Comparison of ENCODE assay signal across 24 cellular contexts in the genomic region with DNA sequence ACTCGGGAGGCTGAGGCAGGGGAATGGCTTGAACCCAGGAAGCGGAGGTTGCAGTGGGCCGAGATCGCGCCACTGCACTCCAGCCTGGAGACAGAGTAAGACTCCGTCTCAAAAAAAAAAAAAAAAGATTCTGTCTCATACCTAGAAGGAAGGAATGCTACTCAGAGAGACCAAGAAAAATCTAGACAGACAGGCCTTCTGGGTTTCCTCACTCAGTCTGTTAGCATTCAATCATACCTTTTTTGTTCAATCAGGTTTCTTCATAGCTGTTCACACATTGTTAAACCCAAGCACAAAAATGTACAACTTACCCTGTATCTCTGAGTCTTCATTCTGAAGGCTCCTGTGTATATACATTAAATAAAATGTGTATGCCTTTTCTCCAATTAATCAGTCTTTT.
"Had no signal": no experiment of that assay in that cellular context is flagged by ENCODE, and none has a peak within 500 bp of the region (broad histone marks: within the 10 kb centered on the region; RNA-seq: fewer than 3 reads in every experiment).

No MANE protein-coding gene starts in this region.

- H3K4me1 ChIP-seq: colonic mucosa, foreskin keratinocyte had no signal

- H3K27ac ChIP-seq: colonic mucosa, coronary artery, dorsolateral prefrontal cortex, epithelial cell of prostate, esophagus muscularis mucosa, esophagus squamous epithelium, foreskin keratinocyte, gastrocnemius medialis, gastroesophageal sphincter, heart left ventricle, heart right ventricle had no signal

- H3K4me3 Mint-ChIP-seq: dendritic cell treated with granulocyte-macrophage colony-stimulating factor and Interleukin-4, amounts not matched to agents 40 ng/mL and 50 ng/mL, for 4 days; effector memory CD8-positive, alpha-beta T cell; endodermal cell had no signal

- H3K4me3 ChIP-seq: colonic mucosa, coronary artery, dorsolateral prefrontal cortex, esophagus muscularis mucosa, esophagus squamous epithelium, gastrocnemius medialis, gastroesophageal sphincter, heart left ventricle, heart right ventricle had no signal

- H3K9me3 Mint-ChIP-seq: dendritic cell treated with granulocyte-macrophage colony-stimulating factor and Interleukin-4, amounts not matched to agents 40 ng/mL and 50 ng/mL, for 4 days; effector memory CD8-positive, alpha-beta T cell had no signal

- H3K27me3 ChIP-seq: colonic mucosa, dorsolateral prefrontal cortex, esophagus muscularis mucosa, esophagus squamous epithelium, foreskin keratinocyte, gastroesophageal sphincter, heart left ventricle, heart right ventricle had no signal

- H3K9me3 ChIP-seq: colonic mucosa, esophagus muscularis mucosa, esophagus squamous epithelium, gastrocnemius medialis, gastroesophageal sphincter, heart left ventricle, heart right ventricle had no signal

- DNase-seq: colonic mucosa; cortex of kidney; dermis blood vessel endothelial cell; dorsolateral prefrontal cortex; effector CD4-positive, alpha-beta T cell; effector CD8-positive, alpha-beta T cell; effector memory CD4-positive, alpha-beta T cell; effector memory CD8-positive, alpha-beta T cell; endodermal cell; erythroblast; esophagus squamous epithelium; foreskin keratinocyte; foreskin melanocyte; gastrocnemius medialis; glutamatergic neuron; head of caudate nucleus; heart left ventricle; heart right ventricle had no signal

- ATAC-seq: effector memory CD8-positive, alpha-beta T cell; esophagus mucosa; foreskin keratinocyte; gastrocnemius medialis; gastroesophageal sphincter; heart left ventricle; heart right ventricle had no signal

- H3K36me3 ChIP-seq: colonic mucosa, esophagus muscularis mucosa, esophagus squamous epithelium, gastrocnemius medialis, gastroesophageal sphincter, heart left ventricle, heart right ventricle had no signal

- H3K27ac Mint-ChIP-seq: dendritic cell treated with granulocyte-macrophage colony-stimulating factor and Interleukin-4, amounts not matched to agents 40 ng/mL and 50 ng/mL, for 4 days; effector memory CD8-positive, alpha-beta T cell; endodermal cell had no signal
